ENCODE assay signal across 8 cellular contexts in the genomic region with DNA sequence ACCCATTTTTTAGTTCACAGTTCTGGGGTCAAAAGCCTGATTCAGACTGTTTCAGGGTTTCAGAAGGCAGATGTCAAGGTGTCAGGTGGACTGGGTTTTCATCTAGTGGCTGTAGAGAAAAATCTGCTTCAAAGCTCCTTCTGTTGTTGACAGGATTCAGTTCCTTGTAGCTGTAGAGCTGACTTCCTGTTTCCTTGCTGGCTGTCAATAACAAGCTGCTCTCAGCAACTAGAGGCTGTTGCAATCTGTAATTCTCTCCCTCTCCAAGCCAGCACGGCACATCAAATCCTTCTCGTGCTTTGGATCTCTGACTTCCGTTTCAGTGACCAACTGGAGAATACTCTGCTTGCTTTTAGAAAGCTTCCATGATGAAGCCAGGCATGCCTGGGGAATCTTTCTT.
DNase-seq lines count a peak whose midpoint lies in the region; ATAC-seq, FAIRE-seq and TF ChIP-seq lines count a peak whose summit lies in the region.

No MANE protein-coding gene starts in this region.

- no peaks in the 10 kb centered on the region for H3K27me3 Mint-ChIP-seq in nephron progenitor cell (ENCODE audit: low read depth, poor library complexity)

- TF ChIP-seq RAD21 in A549 (conservative IDR thresholded peaks at IDR 0.05 in 1 of 2, IDR thresholded peaks at IDR 0.05 in 1 of 2), result no peak

- DNase-seq in A549 (ENCODE audit: low read depth in 1 of 2, low spot score in 1 of 2) (peak in 1 of 2 experiments; percentile 6), SK-MEL-5 (ENCODE audit: low read depth, low spot score) (peak; percentile 37), putamen (ENCODE audit: low spot score) (peak; percentile 8), NCI-H774 (lab: John Stamatoyannopoulos, UW) (no peak), nephron progenitor cell (no peak), transverse colon (no peak)

- ATAC-seq in A549, result no peak
- peak; percentile 88 for ATAC-seq in GM18519 (IDR thresholded peaks at IDR 0.05; ENCODE audit: low FRiP score, unreplicated experiment)
- ATAC-seq in HG02970 (IDR thresholded peaks at IDR 0.05; ENCODE audit: low FRiP score, unreplicated experiment), result peak; percentile 68

- no peak for FAIRE-seq in A549 (lab: Jason Lieb, UNC)

- no peak for TF ChIP-seq EP300 in A549 (IDR thresholded peaks at IDR 0.05)
- TF ChIP-seq EP300 in transverse colon (IDR thresholded peaks at IDR 0.05; ENCODE audit: low read depth), result no peak

- CTCF ChIA-PET in A549 (lab: Yijun Ruan, JAX), result no interaction called here

- peaks cover 25% of the 10 kb centered on the region for H3K36me3 Mint-ChIP-seq in nephron progenitor cell (ENCODE audit: low read depth)

- no peaks in the 10 kb centered on the region for H3K36me3 ChIP-seq in transverse colon

- no peak overlapping the region for H3K4me3 Mint-ChIP-seq in nephron progenitor cell

- no peaks in the 10 kb centered on the region for H3K27me3 ChIP-seq in transverse colon

- no peak for TF ChIP-seq CTCF in A549 (IDR thresholded peaks at IDR 0.05)
- no peak for TF ChIP-seq CTCF in nephron progenitor cell (IDR thresholded peaks at IDR 0.05)
- no peak for TF ChIP-seq CTCF in transverse colon (IDR thresholded peaks at IDR 0.05)

- in situ Hi-C loops in SK-MEL-5 (cut with HindIII; ENCODE audit: low pct_unique_long_range_greater_than_20kb, low sequenced_read_pairs), result no loop called here
- in situ Hi-C loops in transverse colon (cut with MboI; ENCODE audit: low pct_ligation_motif_present in 1 of 4, low pct_unique_long_range_greater_than_20kb in 1 of 4, low sequenced_read_pairs in 3 of 4), result no loop called here

- H3K4me3 ChIP-seq in A549 (no peak overlapping the region), transverse colon (no peak overlapping the region)

- H3K4me2 ChIP-seq in A549, result 0 out of 3 replicates have a peak overlapping the region, but pooled peaks have one; percentile 30

- WGBS in A549 (ENCODE audit: missing lambda C conversion rate), result 6% methylated on average over 3 of the region's 3 CpGs
- WGBS in transverse colon (ENCODE audit: low coverage in 1 of 2), 2 donors, result 61 to 80% methylated on average over 2 to 3 of the region's 3 CpGs

- no peak overlapping the region for H3K27ac Mint-ChIP-seq in nephron progenitor cell

- H3K27ac ChIP-seq in A549 (no peak overlapping the region), transverse colon (no peak overlapping the region)

- TF ChIP-seq POLR2A in A549 (IDR thresholded peaks at IDR 0.05; ENCODE audit: low read length), result no peak
- no peak for TF ChIP-seq POLR2A in transverse colon (IDR thresholded peaks at IDR 0.05)

- H3K4me1 Mint-ChIP-seq in nephron progenitor cell, result no peaks in the 10 kb centered on the region

- intact Hi-C loops in transverse colon (cut with DNase I; ENCODE audit: low total_unique reads), result no loop called here

- peaks cover 10% of the 10 kb centered on the region for H3K9me3 Mint-ChIP-seq in nephron progenitor cell

- H3K9me3 ChIP-seq in A549 (no peaks in the 10 kb centered on the region), transverse colon (no peaks in the 10 kb centered on the region)

- no peaks in the 10 kb centered on the region for H3K4me1 ChIP-seq in A549
- H3K4me1 ChIP-seq in transverse colon, result no peaks in the 10 kb centered on the region

- POLR2A ChIA-PET in A549 (lab: Yijun Ruan, JAX), result no interaction called here

TF ChIP-seq in A549, 52 proteins besides CTCF, POLR2A, EP300 and RAD21:
- TF ChIP-seq, protein P1, sequence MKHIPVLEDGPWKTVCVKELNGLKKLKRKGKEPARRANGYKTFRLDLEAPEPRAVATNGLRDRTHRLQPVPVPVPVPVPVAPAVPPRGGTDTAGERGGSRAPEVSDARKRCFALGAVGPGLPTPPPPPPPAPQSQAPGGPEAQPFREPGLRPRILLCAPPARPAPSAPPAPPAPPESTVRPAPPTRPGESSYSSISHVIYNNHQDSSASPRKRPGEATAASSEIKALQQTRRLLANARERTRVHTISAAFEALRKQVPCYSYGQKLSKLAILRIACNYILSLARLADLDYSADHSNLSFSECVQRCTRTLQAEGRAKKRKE (CRISPR knock-in tag; IDR thresholded peaks at IDR 0.05; ENCODE audit: low read depth), result no peak
- TF ChIP-seq HOXA7 (CRISPR knock-in tag; IDR thresholded peaks at IDR 0.05) (no peak), ZNF302 (CRISPR knock-in tag; IDR thresholded peaks at IDR 0.05) (no peak), HOXB13 (CRISPR knock-in tag; IDR thresholded peaks at IDR 0.05; ENCODE audit: low read depth) (no peak), HDAC2 (IDR thresholded peaks at IDR 0.05) (no peak), NR3C1 (IDR thresholded peaks at IDR 0.05) (no peak), ESRRA (IDR thresholded peaks at IDR 0.05; ENCODE audit: borderline replicate concordance, low read length) (no peak), CHD4 (IDR thresholded peaks at IDR 0.05; ENCODE audit: borderline replicate concordance) (no peak), FOSL2 (IDR thresholded peaks at IDR 0.05) (no peak), FOSL2 (CRISPR knock-in tag; IDR thresholded peaks at IDR 0.05) (no peak), NPAS2 (CRISPR knock-in tag; IDR thresholded peaks at IDR 0.05; ENCODE audit: borderline replicate concordance) (no peak), MAFK (IDR thresholded peaks at IDR 0.05; ENCODE audit: partially characterized antibody) (no peak), KDM5A (IDR thresholded peaks at IDR 0.05) (no peak)
- TF ChIP-seq, protein P2, sequence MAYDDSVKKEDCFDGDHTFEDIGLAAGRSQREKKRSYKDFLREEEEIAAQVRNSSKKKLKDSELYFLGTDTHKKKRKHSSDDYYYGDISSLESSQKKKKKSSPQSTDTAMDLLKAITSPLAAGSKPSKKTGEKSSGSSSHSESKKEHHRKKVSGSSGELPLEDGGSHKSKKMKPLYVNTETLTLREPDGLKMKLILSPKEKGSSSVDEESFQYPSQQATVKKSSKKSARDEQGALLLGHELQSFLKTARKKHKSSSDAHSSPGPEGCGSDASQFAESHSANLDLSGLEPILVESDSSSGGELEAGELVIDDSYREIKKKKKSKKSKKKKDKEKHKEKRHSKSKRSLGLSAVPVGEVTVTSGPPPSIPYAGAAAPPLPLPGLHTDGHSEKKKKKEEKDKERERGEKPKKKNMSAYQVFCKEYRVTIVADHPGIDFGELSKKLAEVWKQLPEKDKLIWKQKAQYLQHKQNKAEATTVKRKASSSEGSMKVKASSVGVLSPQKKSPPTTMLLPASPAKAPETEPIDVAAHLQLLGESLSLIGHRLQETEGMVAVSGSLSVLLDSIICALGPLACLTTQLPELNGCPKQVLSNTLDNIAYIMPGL (CRISPR knock-in tag; IDR thresholded peaks at IDR 0.05; ENCODE audit: borderline replicate concordance), result no peak
- TF ChIP-seq, protein P3, sequence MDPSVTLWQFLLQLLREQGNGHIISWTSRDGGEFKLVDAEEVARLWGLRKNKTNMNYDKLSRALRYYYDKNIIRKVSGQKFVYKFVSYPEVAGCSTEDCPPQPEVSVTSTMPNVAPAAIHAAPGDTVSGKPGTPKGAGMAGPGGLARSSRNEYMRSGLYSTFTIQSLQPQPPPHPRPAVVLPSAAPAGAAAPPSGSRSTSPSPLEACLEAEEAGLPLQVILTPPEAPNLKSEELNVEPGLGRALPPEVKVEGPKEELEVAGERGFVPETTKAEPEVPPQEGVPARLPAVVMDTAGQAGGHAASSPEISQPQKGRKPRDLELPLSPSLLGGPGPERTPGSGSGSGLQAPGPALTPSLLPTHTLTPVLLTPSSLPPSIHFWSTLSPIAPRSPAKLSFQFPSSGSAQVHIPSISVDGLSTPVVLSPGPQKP (IDR thresholded peaks at IDR 0.05; ENCODE audit: low read depth, low read length), result no peak

Comparison
In these comparisons a context has a peak if more than half of its experiments do, and no peak if none do; other contexts are left out.
1. ATAC-seq: peak in GM18519 (single experiment) and HG02970 (single experiment); none in A549 (0 of 2).
2. DNase-seq: peak in SK-MEL-5 (single experiment) and putamen (single experiment); none in NCI-H774 (single experiment), nephron progenitor cell (single experiment) and transverse colon (single experiment).